Comparison of ENCODE assay signal across 9 cellular contexts in the genomic region with DNA sequence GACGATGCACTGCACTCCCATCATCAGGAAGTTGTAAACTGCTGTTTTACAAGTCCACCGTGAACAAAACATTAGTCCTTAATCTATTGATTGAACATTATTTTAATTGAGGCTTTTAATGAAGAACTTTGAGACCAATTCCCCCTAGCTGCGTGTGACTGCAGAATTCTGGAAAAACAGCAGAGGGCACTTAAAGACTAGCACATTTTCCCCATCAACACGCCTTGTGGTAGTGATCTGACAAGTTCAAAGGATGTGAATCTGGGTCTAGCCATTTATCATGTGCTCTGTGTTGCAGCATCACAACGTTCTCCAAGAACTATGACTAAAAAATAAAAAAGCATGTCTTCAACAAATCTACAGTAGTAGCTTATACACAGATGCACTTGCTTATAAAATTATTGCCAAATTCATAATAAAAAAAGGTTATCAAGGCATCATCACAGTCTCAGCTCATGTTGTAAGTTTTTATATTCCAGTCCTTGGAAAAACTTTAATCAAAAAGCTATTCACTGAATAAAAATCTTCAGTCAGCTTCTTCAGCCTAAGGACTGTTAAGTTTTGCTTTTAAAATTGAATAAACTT. TPM values are rescaled to one million over a fixed set of nuclear protein-coding genes. Genes with fewer than 3 reads are reported as not detected.
DNase-seq lines count a peak whose midpoint lies in the region; ATAC-seq, FAIRE-seq and TF ChIP-seq lines count a peak whose summit lies in the region.
"Had no signal": no experiment of that assay in that cellular context is flagged by ENCODE, and none has a peak within 500 bp of the region (broad histone marks: within the 10 kb centered on the region; RNA-seq: fewer than 3 reads in every experiment).

No MANE protein-coding gene starts in this region.

- H3K9me3 ChIP-seq in thyroid gland: no peaks in the 10 kb centered on the region
- H3K9me3 ChIP-seq: mucosa of descending colon had no signal

- H3K27me3 ChIP-seq in thyroid gland: no peaks in the 10 kb centered on the region

- no peaks in the 10 kb centered on the region for H3K36me3 ChIP-seq in thyroid gland

- 2% methylated on average over 5 of the region's 5 CpGs for WGBS in thyroid gland, 2 donors

- H3K4me1 ChIP-seq in thyroid gland: no peaks in the 10 kb centered on the region

- TF ChIP-seq POLR2A in GM12891 (IDR thresholded peaks at IDR 0.05; ENCODE audit: low read depth, low read length) (no peak), thyroid gland (IDR thresholded peaks at IDR 0.05) (no peak)

- no peak for ATAC-seq in HG03095 (IDR thresholded peaks at IDR 0.05; ENCODE audit: unreplicated experiment)
- ATAC-seq: mucosa of descending colon had no signal

- peak; percentile 82 for DNase-seq in Ammon's horn (ENCODE audit: low spot score)
- peak; percentile 9 for DNase-seq in GM12891 (ENCODE audit: insufficient read length, low spot score)
- peak; percentile 37 for DNase-seq in NCI-H2196 (lab: John Stamatoyannopoulos, UW; ENCODE audit: unreplicated experiment)
- DNase-seq in amniotic epithelial cell (ENCODE audit: low read depth): peak; percentile 83
- DNase-seq in iPS-NIHi7 (ENCODE audit: extremely low spot score): peak; percentile 65
- peak; percentile 5 to 6 for DNase-seq in thyroid gland
- no peak for DNase-seq in activated CD8-positive, alpha-beta memory T cell treated with anti-CD3 and anti-CD28 coated beads, Interleukin-2, amount 50 U/mL, for 4 hours

- no peak overlapping the region for H3K27ac ChIP-seq in thyroid gland

- H3K4me3 ChIP-seq in thyroid gland (replicated peaks in 1 of 3): no peak overlapping the region
- H3K4me3 ChIP-seq: mucosa of descending colon had no signal

- peak; percentile 41 for FAIRE-seq in GM12891 (lab: Jason Lieb, UNC)

- intact Hi-C loops in thyroid gland (cut with DNase I): no loop called here

- TF ChIP-seq CTCF in thyroid gland (IDR thresholded peaks at IDR 0.05): peak in 5 of 6 experiments; percentile 17 to 81 (median 64)

TF ChIP-seq in GM12891, 5 proteins besides CTCF, POLR2A, EP300 and RAD21:
- TF ChIP-seq POLR2AphosphoS5 (IDR thresholded peaks at IDR 0.05; ENCODE audit: low read depth, low read length) (no peak), PAX5 (IDR thresholded peaks at IDR 0.05; ENCODE audit: insufficient read depth, low read length, severe bottlenecking) (no peak), POU2F2 (IDR thresholded peaks at IDR 0.05; ENCODE audit: low read depth, low read length) (no peak), SPI1 (IDR thresholded peaks at IDR 0.05; ENCODE audit: low read depth, low read length) (no peak), TAF1 (IDR thresholded peaks at IDR 0.05; ENCODE audit: low read depth, low read length) (no peak)

RNA-seq across cellular contexts. Expression of gene SKOR2, which starts 35.8 kb away (rescaled TPM):
- not detected for polyA plus RNA-seq in GM12891 (2012; ENCODE audit: low read depth, missing spikeins)
- total RNA-seq in thyroid gland: not detected
- total RNA-seq: mucosa of descending colon had no signal

RNA-seq across cellular contexts. Expression of gene IER3IP1, which starts 39.5 kb away (rescaled TPM):
- 13.7 TPM for polyA plus RNA-seq in GM12891 (2012; ENCODE audit: low read depth, missing spikeins)
- 10 to 100 TPM; 13.2 to 17.6 (median 14.3) TPM for total RNA-seq in thyroid gland
